Comparison of ENCODE assay signal across 8 cellular contexts in the genomic region with DNA sequence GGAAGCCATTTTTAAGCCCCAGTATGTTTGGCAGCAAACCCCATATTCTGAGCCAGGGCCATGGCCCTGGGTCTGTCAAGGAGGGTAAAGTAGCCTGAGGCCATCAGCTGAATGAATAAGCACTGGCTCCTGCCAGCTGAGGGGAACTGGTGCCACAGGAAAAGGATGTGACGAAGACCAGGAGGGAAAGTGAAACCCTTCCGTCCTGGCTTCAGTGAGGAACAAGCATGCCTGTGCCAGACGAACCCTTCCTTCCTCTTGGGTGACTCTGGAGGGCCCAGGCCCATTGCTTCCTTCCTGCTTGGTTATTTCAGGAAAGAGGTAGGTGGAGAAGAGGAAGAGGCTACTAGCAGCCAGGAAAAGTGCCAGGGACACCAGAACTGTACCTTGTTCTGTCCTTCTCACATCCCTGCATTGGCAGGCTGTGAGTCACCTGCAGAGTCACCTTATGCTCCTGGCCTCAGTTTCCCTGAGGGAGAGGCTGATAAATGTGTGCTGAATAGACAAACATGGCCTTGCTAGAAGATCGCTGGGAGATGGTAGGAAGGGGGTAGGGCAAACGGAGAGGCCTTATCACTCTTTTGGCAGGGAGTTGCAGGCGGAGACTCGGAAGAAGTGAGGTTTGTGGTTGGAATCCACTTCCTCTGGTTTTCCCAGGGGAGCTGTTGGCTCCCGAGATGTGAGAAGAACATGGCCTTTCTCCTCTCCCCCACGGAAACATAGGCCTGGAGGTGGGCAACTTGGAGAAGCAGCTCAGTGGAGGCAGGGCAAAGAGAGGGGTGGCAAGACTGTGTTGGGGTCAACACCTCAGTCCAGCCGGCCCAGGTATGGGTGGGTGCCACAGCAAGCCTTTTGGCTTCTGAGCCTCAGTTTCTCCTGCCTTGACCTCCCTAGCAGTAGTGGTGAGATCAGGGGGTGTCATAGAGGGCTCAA. TPM values are rescaled to one million over a fixed set of nuclear protein-coding genes. Genes with fewer than 3 reads are reported as not detected.
DNase-seq lines count a peak whose midpoint lies in the region; ATAC-seq lines count a peak whose summit lies in the region.

No MANE protein-coding gene starts in this region.

- H3K4ac ChIP-seq in mesenchymal stem cell (ENCODE audit: low read depth in 1 of 2, low read length in 2 of 2) = peak overlapping the region; percentile 73 to 94

- H3K4me1 ChIP-seq in mesenchymal stem cell (ENCODE audit: control insufficient read depth, insufficient read depth, low read depth, low read length) = peaks cover 55% of the 10 kb centered on the region

- peak overlapping the region in 1 of 2 experiments; percentile 96 for H3K14ac ChIP-seq in mesenchymal stem cell (ENCODE audit: low read length in 2 of 2)

- H3K4me2 ChIP-seq in mesenchymal stem cell (ENCODE audit: low read length, poor library complexity, severe bottlenecking) = no peak overlapping the region

- peak overlapping the region; percentile 66 for H2BK120ac ChIP-seq in mesenchymal stem cell (ENCODE audit: low read depth, low read length)

- no peaks in the 10 kb centered on the region for H3K27me3 ChIP-seq in mesenchymal stem cell (ENCODE audit: control insufficient read depth in 1 of 2, insufficient read depth in 1 of 2, low read length in 2 of 2)

- H3K27ac ChIP-seq in mesenchymal stem cell (ENCODE audit: low read length, poor library complexity, severe bottlenecking) = peak overlapping the region; percentile 10

- H3K36me3 ChIP-seq in mesenchymal stem cell (ENCODE audit: control insufficient read depth in 1 of 2, insufficient read depth in 2 of 2, low read depth in 1 of 2, low read length in 2 of 2) = peaks cover 70 to 79% of the 10 kb centered on the region in 2 experiments

- peak overlapping the region; percentile 83 for H4K8ac ChIP-seq in mesenchymal stem cell (ENCODE audit: low read length)

- H2AK5ac ChIP-seq in mesenchymal stem cell (ENCODE audit: low read length, severe bottlenecking) = peak overlapping the region; percentile 35

- H3K18ac ChIP-seq in mesenchymal stem cell (ENCODE audit: low read depth in 1 of 2, low read length in 2 of 2) = peak overlapping the region; percentile 89 to 91

- peak; percentile 79 for ATAC-seq in GM19463 (IDR thresholded peaks at IDR 0.05; ENCODE audit: unreplicated experiment)

- H2BK5ac ChIP-seq in mesenchymal stem cell (ENCODE audit: low read depth, low read length, poor library complexity, severe bottlenecking) = no peak overlapping the region

- peak overlapping the region; percentile 88 to 91 for H2BK12ac ChIP-seq in mesenchymal stem cell (ENCODE audit: low read length in 2 of 2)

- peak overlapping the region in 1 of 2 experiments; percentile 60 for H3K4me3 ChIP-seq in mesenchymal stem cell (ENCODE audit: insufficient read depth in 1 of 2, low read depth in 1 of 2, low read length in 2 of 2)

- H3K9ac ChIP-seq in mesenchymal stem cell (ENCODE audit: low read length) = peak overlapping the region; percentile 69

- WGBS in mesenchymal stem cell = 24% methylated on average over 9 of the region's 10 CpGs

- H2BK15ac ChIP-seq in mesenchymal stem cell (ENCODE audit: low read depth, poor library complexity, severe bottlenecking) = peak overlapping the region; percentile 80

- H4K91ac ChIP-seq in mesenchymal stem cell (ENCODE audit: low read length) = peak overlapping the region; percentile 89

- DNase-seq in Ammon's horn (ENCODE audit: low spot score) (peak; percentile 86), Kasumi-1 (lab: John Stamatoyannopoulos, UW) (peak; percentile 98 to 99), cerebellum (ENCODE audit: low spot score) (peak; percentile 87), mesenchymal stem cell (peak; percentile 88), NCI-H526 (lab: John Stamatoyannopoulos, UW) (no peak)
- DNase-seq in activated CD4-positive, alpha-beta T cell treated with anti-CD3 and anti-CD28 coated beads for 1 hour = peak; percentile 57
- peak; percentile 43 to 50 for DNase-seq in stimulated activated CD8-positive, alpha-beta memory T cell treated with anti-CD3 and anti-CD28 coated beads, Interleukin-15, amount 100 ng/mL, for 4 hours (ENCODE audit: low read depth in 2 of 2)

- H3K79me1 ChIP-seq in mesenchymal stem cell (replicated peaks; ENCODE audit: low read length, poor library complexity, severe bottlenecking) = no peaks in the 10 kb centered on the region

- H2AFZ ChIP-seq in mesenchymal stem cell (ENCODE audit: low read depth, low read length) = no peak overlapping the region

- no peaks in the 10 kb centered on the region for H3K9me3 ChIP-seq in mesenchymal stem cell (ENCODE audit: control insufficient read depth, low read length)

- peak overlapping the region in 1 of 2 experiments; percentile 46 for H3K23ac ChIP-seq in mesenchymal stem cell (ENCODE audit: low read length in 2 of 2)

RNA-seq across cellular contexts. Expression of gene COX4I2, which starts 37.4 kb away (rescaled TPM):
- total RNA-seq in cerebellum = not detected
- polyA plus RNA-seq in mesenchymal stem cell (2013, experiment 1 of 2) = not detected
- polyA plus RNA-seq in mesenchymal stem cell (2013, experiment 2 of 2) = not detected

RNA-seq across cellular contexts. Expression of gene BCL2L1, which starts 47.5 kb away (rescaled TPM):
- total RNA-seq in cerebellum = 30.4 TPM
- polyA plus RNA-seq in mesenchymal stem cell (2013, experiment 1 of 2) = 116 TPM
- 114 TPM for polyA plus RNA-seq in mesenchymal stem cell (2013, experiment 2 of 2)

Comparison
In these comparisons a context has a peak if more than half of its experiments do, and no peak if none do; other contexts are left out.
1. DNase-seq: peak in Ammon's horn (single experiment), Kasumi-1 (2 of 2), activated CD4-positive, alpha-beta T cell treated with anti-CD3 and anti-CD28 coated beads for 1 hour (single experiment), cerebellum (single experiment), mesenchymal stem cell (single experiment) and stimulated activated CD8-positive, alpha-beta memory T cell treated with anti-CD3 and anti-CD28 coated beads, Interleukin-15, amount 100 ng/mL, for 4 hours (2 of 2); none in NCI-H526 (0 of 2).